Comparison of ENCODE assay signal across 1 cellular context in the genomic region with DNA sequence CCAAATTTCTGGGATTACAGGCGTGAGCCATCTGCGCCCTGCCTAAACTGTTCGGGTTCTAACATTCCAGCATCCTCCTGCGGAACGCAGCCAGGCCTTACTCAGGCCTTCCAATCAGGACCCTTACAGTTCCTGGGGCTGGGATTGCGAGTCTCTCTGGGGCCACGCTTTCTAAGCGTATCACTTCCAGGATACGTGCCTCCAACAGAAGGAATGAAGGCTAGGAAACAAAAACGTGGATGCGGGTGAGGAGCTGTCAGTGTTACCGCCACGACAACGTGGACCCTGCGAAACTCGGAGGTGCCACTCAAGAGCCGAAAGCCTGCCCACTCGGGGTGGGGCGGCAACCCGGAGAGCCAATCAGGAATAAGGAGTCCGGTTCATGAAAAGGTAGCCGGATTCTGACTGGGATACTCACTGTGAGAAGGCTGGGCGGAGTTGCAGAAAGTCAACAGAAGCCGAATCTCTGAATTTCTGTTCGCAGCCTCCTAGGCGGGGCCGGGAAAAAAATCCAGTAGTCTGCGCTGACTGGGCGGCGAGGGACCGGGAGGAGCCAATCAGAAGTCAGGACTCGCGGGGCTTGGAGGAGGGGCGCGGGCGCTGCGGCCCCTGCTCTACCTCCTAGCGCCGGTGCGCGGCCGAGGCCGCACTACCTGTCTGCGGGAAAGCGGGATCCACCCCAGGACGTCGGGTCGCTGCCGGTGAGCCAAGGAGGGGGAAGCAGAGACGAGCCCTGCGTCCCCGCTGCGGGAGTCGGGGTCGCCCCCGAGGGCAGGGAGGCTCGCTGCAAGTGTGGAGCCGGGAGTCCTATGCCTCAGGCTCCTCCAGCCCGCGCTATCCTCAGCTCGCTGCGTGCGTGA.
A peak's percentile ranks its signal among the peaks of the same experiment; 100 is the strongest.
TF ChIP-seq lines count a peak whose summit lies in the region.

A gene with protein sequence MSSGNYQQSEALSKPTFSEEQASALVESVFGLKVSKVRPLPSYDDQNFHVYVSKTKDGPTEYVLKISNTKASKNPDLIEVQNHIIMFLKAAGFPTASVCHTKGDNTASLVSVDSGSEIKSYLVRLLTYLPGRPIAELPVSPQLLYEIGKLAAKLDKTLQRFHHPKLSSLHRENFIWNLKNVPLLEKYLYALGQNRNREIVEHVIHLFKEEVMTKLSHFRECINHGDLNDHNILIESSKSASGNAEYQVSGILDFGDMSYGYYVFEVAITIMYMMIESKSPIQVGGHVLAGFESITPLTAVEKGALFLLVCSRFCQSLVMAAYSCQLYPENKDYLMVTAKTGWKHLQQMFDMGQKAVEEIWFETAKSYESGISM (plus strand): TSS at position 607 of the 860 bp plus-strand sequence. CDS start 5,512 bp downstream, outside the sequence.

TF ChIP-seq in GM12878, 131 proteins besides CTCF, POLR2A, EP300 and RAD21 (continued from another document):
- TF ChIP-seq RAD51 (IDR thresholded peaks at IDR 0.05) (no peak), PBX3 (IDR thresholded peaks at IDR 0.05; ENCODE audit: insufficient replicate concordance, low read depth, low read length) (peak; percentile 93), LARP7 (IDR thresholded peaks at IDR 0.05) (peak; percentile 53; the same call in 1 of the 2 replicates), ASH2L (IDR thresholded peaks at IDR 0.05; ENCODE audit: borderline replicate concordance, low read depth) (no peak), IKZF1 (conservative IDR thresholded peaks at IDR 0.05) (peak; percentile 50; the same call in 1 of the 2 replicates), RFX5 (IDR thresholded peaks at IDR 0.05; ENCODE audit: low read depth, low read length) (peak; percentile 39; the same call in 1 of the 2 replicates), ESRRA (IDR thresholded peaks at IDR 0.05; ENCODE audit: low read length) (no peak), MXI1 (IDR thresholded peaks at IDR 0.05; ENCODE audit: low read depth, low read length) (peak; percentile 71; the same call in 1 of the 2 replicates), GATAD2B (conservative IDR thresholded peaks at IDR 0.05; ENCODE audit: low read depth) (0 out of 2 replicates have a peak, but pooled peaks have one; percentile 29), ZNF592 (IDR thresholded peaks at IDR 0.05) (no peak), SIN3A (IDR thresholded peaks at IDR 0.05; ENCODE audit: low read depth, low read length) (no peak), IRF4 (IDR thresholded peaks at IDR 0.05; ENCODE audit: low read depth, low read length) (no peak), NR2C2 (IDR thresholded peaks at IDR 0.05; ENCODE audit: borderline replicate concordance, control insufficient read depth, insufficient read length, low read depth) (no peak), RB1 (IDR thresholded peaks at IDR 0.05; ENCODE audit: borderline replicate concordance) (no peak; the same call in 1 of the 2 replicates), HCFC1 (IDR thresholded peaks at IDR 0.05; ENCODE audit: low read length) (no peak), DPF2 (IDR thresholded peaks at IDR 0.05) (peak; percentile 56), ZNF384 (IDR thresholded peaks at IDR 0.05; ENCODE audit: borderline replicate concordance, low read depth, low read length) (peak; percentile 27; the same call in 1 of the 2 replicates), GABPA (IDR thresholded peaks at IDR 0.05; ENCODE audit: low read depth) (no peak), BMI1 (IDR thresholded peaks at IDR 0.05; ENCODE audit: borderline replicate concordance) (no peak)
- TF ChIP-seq, protein P1, sequence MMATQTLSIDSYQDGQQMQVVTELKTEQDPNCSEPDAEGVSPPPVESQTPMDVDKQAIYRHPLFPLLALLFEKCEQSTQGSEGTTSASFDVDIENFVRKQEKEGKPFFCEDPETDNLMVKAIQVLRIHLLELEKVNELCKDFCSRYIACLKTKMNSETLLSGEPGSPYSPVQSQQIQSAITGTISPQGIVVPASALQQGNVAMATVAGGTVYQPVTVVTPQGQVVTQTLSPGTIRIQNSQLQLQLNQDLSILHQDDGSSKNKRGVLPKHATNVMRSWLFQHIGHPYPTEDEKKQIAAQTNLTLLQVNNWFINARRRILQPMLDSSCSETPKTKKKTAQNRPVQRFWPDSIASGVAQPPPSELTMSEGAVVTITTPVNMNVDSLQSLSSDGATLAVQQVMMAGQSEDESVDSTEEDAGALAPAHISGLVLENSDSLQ (IDR thresholded peaks at IDR 0.05): peak; percentile 97
- TF ChIP-seq, protein P2, sequence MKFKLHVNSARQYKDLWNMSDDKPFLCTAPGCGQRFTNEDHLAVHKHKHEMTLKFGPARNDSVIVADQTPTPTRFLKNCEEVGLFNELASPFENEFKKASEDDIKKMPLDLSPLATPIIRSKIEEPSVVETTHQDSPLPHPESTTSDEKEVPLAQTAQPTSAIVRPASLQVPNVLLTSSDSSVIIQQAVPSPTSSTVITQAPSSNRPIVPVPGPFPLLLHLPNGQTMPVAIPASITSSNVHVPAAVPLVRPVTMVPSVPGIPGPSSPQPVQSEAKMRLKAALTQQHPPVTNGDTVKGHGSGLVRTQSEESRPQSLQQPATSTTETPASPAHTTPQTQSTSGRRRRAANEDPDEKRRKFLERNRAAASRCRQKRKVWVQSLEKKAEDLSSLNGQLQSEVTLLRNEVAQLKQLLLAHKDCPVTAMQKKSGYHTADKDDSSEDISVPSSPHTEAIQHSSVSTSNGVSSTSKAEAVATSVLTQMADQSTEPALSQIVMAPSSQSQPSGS (IDR thresholded peaks at IDR 0.05; ENCODE audit: low read length): no peak
